10 cellular contexts compared by ENCODE assay signal in the genomic region with DNA sequence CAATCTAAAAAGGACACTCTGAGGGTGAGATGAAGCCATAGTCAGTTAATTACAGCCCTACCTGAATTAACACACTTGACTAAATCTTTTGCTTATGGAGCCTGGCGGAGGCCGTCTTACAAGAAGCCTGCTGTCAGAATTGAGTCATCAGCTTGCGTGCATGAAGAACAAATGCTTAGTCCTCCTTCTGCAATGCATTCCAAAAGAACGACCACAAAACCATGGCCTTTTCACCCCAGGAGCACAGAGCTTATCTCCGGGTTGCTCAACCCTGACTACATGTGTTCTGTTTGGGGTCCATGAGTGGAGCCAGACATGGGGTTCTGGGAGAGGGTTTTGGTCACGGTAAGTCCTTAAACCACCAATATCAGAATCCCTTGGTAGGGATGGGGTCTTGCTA.
DNase-seq lines count a peak whose midpoint lies in the region; ATAC-seq and TF ChIP-seq lines count a peak whose summit lies in the region.
"Had no signal": no experiment of that assay in that cellular context is flagged by ENCODE, and none has a peak within 500 bp of the region (broad histone marks: within the 10 kb centered on the region; RNA-seq: fewer than 3 reads in every experiment).

No MANE protein-coding gene starts in this region.

- DNase-seq in astrocyte of the cerebellum (ENCODE audit: low read depth) (peak; percentile 95), smooth muscle cell (lab: John Stamatoyannopoulos, UW; ENCODE audit: unreplicated experiment) (no peak), uterus (no peak), esophagus squamous epithelium (lab: John Stamatoyannopoulos, UW) (no peak), WERI-Rb-1 (no peak), NCI-H1092 treated with DMSO at 0.1 percent for 48 hours (lab: John Stamatoyannopoulos, UW) (no peak)
- DNase-seq: T-helper 1 cell had no signal

- no peaks in the 10 kb centered on the region for H3K79me2 ChIP-seq in smooth muscle cell (ENCODE audit: low read depth)
- H3K79me2 ChIP-seq: parathyroid adenoma had no signal

- H3K4me3 ChIP-seq in astrocyte of the cerebellum (ENCODE audit: low read depth, low read length) (no peak overlapping the region), smooth muscle cell (no peak overlapping the region), uterus (no peak overlapping the region), esophagus squamous epithelium (no peak overlapping the region), WERI-Rb-1 (ENCODE audit: low read depth, low read length) (no peak overlapping the region)

- no peak for TF ChIP-seq POLR2A in uterus (IDR thresholded peaks at IDR 0.05)
- TF ChIP-seq POLR2A in esophagus squamous epithelium (IDR thresholded peaks at IDR 0.05), result no peak

- in situ Hi-C loops in astrocyte of the cerebellum (cut with HindIII; ENCODE audit: low sequenced_read_pairs), result no loop called here

- no peaks in the 10 kb centered on the region for H3K27me3 ChIP-seq in smooth muscle cell (ENCODE audit: low read depth)
- H3K27me3 ChIP-seq in uterus, result no peaks in the 10 kb centered on the region
- no peaks in the 10 kb centered on the region for H3K27me3 ChIP-seq in esophagus squamous epithelium
- H3K27me3 ChIP-seq in WERI-Rb-1 (ENCODE audit: insufficient read depth, low read depth, severe bottlenecking), result no peaks in the 10 kb centered on the region

- H3K4me1 ChIP-seq in smooth muscle cell (ENCODE audit: low read depth) (peaks cover 5% of the 10 kb centered on the region), uterus (no peaks in the 10 kb centered on the region), esophagus squamous epithelium (no peaks in the 10 kb centered on the region)
- H3K4me1 ChIP-seq: parathyroid adenoma had no signal

- H3K4me2 ChIP-seq in smooth muscle cell, result peak overlapping the region; percentile 54

- H3F3A ChIP-seq in smooth muscle cell (ENCODE audit: low read depth), result no peaks in the 10 kb centered on the region

- no peak overlapping the region for H3K9ac ChIP-seq in smooth muscle cell (ENCODE audit: low read depth)
- H3K9ac ChIP-seq: parathyroid adenoma had no signal

- no peak overlapping the region for H2AFZ ChIP-seq in smooth muscle cell (ENCODE audit: low read depth)
- H2AFZ ChIP-seq: parathyroid adenoma had no signal

- no peaks in the 10 kb centered on the region for H4K20me1 ChIP-seq in smooth muscle cell (ENCODE audit: low read depth)

- peak overlapping the region; percentile 80 for H3K27ac ChIP-seq in smooth muscle cell (ENCODE audit: low read depth)
- no peak overlapping the region for H3K27ac ChIP-seq in uterus
- H3K27ac ChIP-seq in esophagus squamous epithelium, result no peak overlapping the region
- H3K27ac ChIP-seq in WERI-Rb-1, result no peak overlapping the region
- H3K27ac ChIP-seq: parathyroid adenoma had no signal

- H3K36me3 ChIP-seq in smooth muscle cell (ENCODE audit: low read depth) (no peaks in the 10 kb centered on the region), uterus (no peaks in the 10 kb centered on the region), esophagus squamous epithelium (no peaks in the 10 kb centered on the region), WERI-Rb-1 (no peaks in the 10 kb centered on the region)

- no peaks in the 10 kb centered on the region for H3K9me3 ChIP-seq in smooth muscle cell (replicated peaks; ENCODE audit: low read depth)
- no peaks in the 10 kb centered on the region for H3K9me3 ChIP-seq in uterus
- no peaks in the 10 kb centered on the region for H3K9me3 ChIP-seq in esophagus squamous epithelium
- H3K9me3 ChIP-seq in WERI-Rb-1 (ENCODE audit: severe bottlenecking), result peaks cover 8% of the 10 kb centered on the region

- peak; percentile 85 for ATAC-seq in GM19395 (IDR thresholded peaks at IDR 0.05; ENCODE audit: unreplicated experiment)
- ATAC-seq in HG03469 (IDR thresholded peaks at IDR 0.05; ENCODE audit: unreplicated experiment), result peak; percentile 74

- TF ChIP-seq CTCF in astrocyte of the cerebellum (IDR thresholded peaks at IDR 0.05; ENCODE audit: low read depth, low read length, missing control alignments) (no peak), smooth muscle cell (IDR thresholded peaks at IDR 0.05; ENCODE audit: borderline replicate concordance, insufficient read depth, poor library complexity, severe bottlenecking) (no peak), uterus (IDR thresholded peaks at IDR 0.05) (no peak), esophagus squamous epithelium (IDR thresholded peaks at IDR 0.05) (no peak), WERI-Rb-1 (IDR thresholded peaks at IDR 0.05; ENCODE audit: low read depth, low read length) (no peak)

- intact Hi-C loops in uterus (cut with DNase I; ENCODE audit: low total_unique reads), result no loop called here
- intact Hi-C loops in esophagus squamous epithelium (cut with DNase I), result no loop called here

- 5% methylated on average over 6 of the region's 6 CpGs for WGBS in smooth muscle cell (ENCODE audit: low lambda C conversion rate)
- WGBS in esophagus squamous epithelium, 2 donors, result 38 to 60% methylated on average over 4 to 5 of the region's 6 CpGs
